Comparison of ENCODE assay signal across 15 cellular contexts in the genomic region with DNA sequence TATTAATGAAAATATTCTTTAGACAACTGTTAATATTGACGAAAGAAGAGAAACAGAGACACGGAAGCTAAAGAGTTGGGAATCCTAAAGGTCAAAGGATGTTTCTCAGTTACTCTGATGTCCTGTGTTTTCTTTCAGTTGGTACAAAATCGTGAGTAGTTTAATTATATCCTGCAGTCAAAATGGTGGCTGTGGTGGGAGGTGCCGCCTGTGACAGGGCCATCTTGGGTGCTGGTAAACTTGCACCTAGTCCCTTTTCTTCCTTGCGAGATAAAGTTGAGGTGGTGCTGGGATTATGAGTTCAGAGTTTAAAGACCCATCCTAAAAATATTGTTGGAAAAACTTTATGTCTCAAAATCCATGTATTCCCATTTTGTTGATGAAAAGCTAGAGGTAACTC. TPM values are rescaled to one million over a fixed set of nuclear protein-coding genes. Genes with fewer than 3 reads are reported as not detected.
A peak's percentile ranks its signal among the peaks of the same experiment; 100 is the strongest.
DNase-seq lines count a peak whose midpoint lies in the region; ATAC-seq and TF ChIP-seq lines count a peak whose summit lies in the region.
"Had no signal": no experiment of that assay in that cellular context is flagged by ENCODE, and none has a peak within 500 bp of the region (broad histone marks: within the 10 kb centered on the region; RNA-seq: fewer than 3 reads in every experiment).

No MANE protein-coding gene starts in this region.

- H3K27ac ChIP-seq in right lobe of liver (peak overlapping the region; percentile 80 to 94 (median 91)), smooth muscle cell (ENCODE audit: low read depth) (no peak overlapping the region), body of pancreas (no peak overlapping the region)
- H3K27ac ChIP-seq: Peyer's patch had no signal

- H3K4me2 ChIP-seq in smooth muscle cell: peak overlapping the region; percentile 87

- H3K4me1 Mint-ChIP-seq in activated naive CD8-positive, alpha-beta T cell (ENCODE audit: low read depth): peaks cover 28% of the 10 kb centered on the region
- peaks cover 16% of the 10 kb centered on the region for H3K4me1 Mint-ChIP-seq in activated naive CD8-positive, alpha-beta T cell treated with anti-CD3 and anti-CD28 coated beads, Interleukin-2, amount 50 U/mL, for 24 hours

- intact Hi-C loops in right lobe of liver (cut with DNase I): no loop called here
- intact Hi-C loops in body of pancreas (cut with DNase I): no loop called here

- H3K36me3 Mint-ChIP-seq in activated naive CD8-positive, alpha-beta T cell: no peaks in the 10 kb centered on the region
- H3K36me3 Mint-ChIP-seq in activated naive CD8-positive, alpha-beta T cell treated with anti-CD3 and anti-CD28 coated beads, Interleukin-2, amount 50 U/mL, for 24 hours (ENCODE audit: low read depth): no peaks in the 10 kb centered on the region

- H3K27me3 Mint-ChIP-seq in activated naive CD8-positive, alpha-beta T cell: peaks cover 40% of the 10 kb centered on the region
- peaks cover 47% of the 10 kb centered on the region for H3K27me3 Mint-ChIP-seq in activated naive CD8-positive, alpha-beta T cell treated with anti-CD3 and anti-CD28 coated beads, Interleukin-2, amount 50 U/mL, for 24 hours

- H3K4me1 ChIP-seq in right lobe of liver (peaks cover 0 to 21% (median 0%) of the 10 kb centered on the region in 4 donors), smooth muscle cell (ENCODE audit: low read depth) (peaks cover 29% of the 10 kb centered on the region), body of pancreas (peaks cover 19% of the 10 kb centered on the region)

- no peak for TF ChIP-seq POLR2A in right lobe of liver (IDR thresholded peaks at IDR 0.05)
- no peak for TF ChIP-seq POLR2A in body of pancreas (IDR thresholded peaks at IDR 0.05)

- H4K20me1 ChIP-seq in smooth muscle cell (ENCODE audit: low read depth): no peaks in the 10 kb centered on the region

- TF ChIP-seq CTCF in choroid plexus epithelial cell (conservative IDR thresholded peaks at IDR 0.05; ENCODE audit: low read depth, low read length): no peak
- no peak for TF ChIP-seq CTCF in right lobe of liver (IDR thresholded peaks at IDR 0.05)
- TF ChIP-seq CTCF in smooth muscle cell (IDR thresholded peaks at IDR 0.05; ENCODE audit: borderline replicate concordance, insufficient read depth, poor library complexity, severe bottlenecking): no peak
- no peak for TF ChIP-seq CTCF in body of pancreas (IDR thresholded peaks at IDR 0.05)

- WGBS in right lobe of liver (ENCODE audit: insufficient coverage, low coverage, low lambda C conversion rate, missing lambda C conversion rate): 25% methylated on average over 5 of the region's 5 CpGs
- WGBS in smooth muscle cell (ENCODE audit: low lambda C conversion rate): 20% methylated on average over 5 of the region's 5 CpGs
- WGBS in body of pancreas, 2 donors: 74 to 76% methylated on average over 5 of the region's 5 CpGs

- no peaks in the 10 kb centered on the region for H3K9me3 Mint-ChIP-seq in activated naive CD8-positive, alpha-beta T cell (ENCODE audit: low read depth)
- no peaks in the 10 kb centered on the region for H3K9me3 Mint-ChIP-seq in activated naive CD8-positive, alpha-beta T cell treated with anti-CD3 and anti-CD28 coated beads, Interleukin-2, amount 50 U/mL, for 24 hours
- H3K9me3 Mint-ChIP-seq: central memory CD8-positive, alpha-beta T cell; T-helper 2 cell treated with Interferon-gamma antibody and Interleukin-4, amounts not matched to agents 5 μg/mL and 100 μg/mL, for 36 hours had no signal

- H2AFZ ChIP-seq in smooth muscle cell (ENCODE audit: low read depth): peak overlapping the region; percentile 97

- H3K79me2 ChIP-seq in smooth muscle cell (ENCODE audit: low read depth): peaks cover 63% of the 10 kb centered on the region

- no peak for ATAC-seq in activated naive CD8-positive, alpha-beta T cell treated with anti-CD3 and anti-CD28 coated beads, Interleukin-2, amount 50 U/mL, for 24 hours
- ATAC-seq in right lobe of liver (no peak), body of pancreas (no peak), HG02623 (IDR thresholded peaks at IDR 0.05; ENCODE audit: unreplicated experiment) (no peak)
- ATAC-seq: esophagus mucosa had no signal

- H3F3A ChIP-seq in smooth muscle cell (ENCODE audit: low read depth): no peaks in the 10 kb centered on the region

- H3K4me3 ChIP-seq in choroid plexus epithelial cell (ENCODE audit: low read depth, low read length) (peak overlapping the region; percentile 55), right lobe of liver (peak overlapping the region; percentile 61 to 76 (median 70)), smooth muscle cell (peak overlapping the region; percentile 94), body of pancreas (no peak overlapping the region)

- H3K9me3 ChIP-seq in right lobe of liver: no peaks in the 10 kb centered on the region
- no peaks in the 10 kb centered on the region for H3K9me3 ChIP-seq in smooth muscle cell (replicated peaks; ENCODE audit: low read depth)
- H3K9me3 ChIP-seq in body of pancreas: no peaks in the 10 kb centered on the region
- H3K9me3 ChIP-seq: Peyer's patch, tibial nerve had no signal

- no peaks in the 10 kb centered on the region for H3K36me3 ChIP-seq in right lobe of liver
- no peaks in the 10 kb centered on the region for H3K36me3 ChIP-seq in smooth muscle cell (ENCODE audit: low read depth)
- no peaks in the 10 kb centered on the region for H3K36me3 ChIP-seq in body of pancreas (replicated peaks in 1 of 2; ENCODE audit: insufficient read depth in 1 of 2, low read depth in 2 of 2)
- H3K36me3 ChIP-seq: Peyer's patch, tibial nerve had no signal

- DNase-seq in activated naive CD8-positive, alpha-beta T cell treated with anti-CD3 and anti-CD28 coated beads, Interleukin-2, amount 50 U/mL, for 24 hours: no peak
- DNase-seq in choroid plexus epithelial cell (ENCODE audit: low read depth) (no peak), right lobe of liver (no peak), smooth muscle cell (lab: John Stamatoyannopoulos, UW; ENCODE audit: unreplicated experiment) (no peak), body of pancreas (no peak)
- DNase-seq in stimulated activated CD4-positive, alpha-beta T cell treated with anti-CD3 and anti-CD28 coated beads, Interleukin-4, amount 100 ng/mL, for 24 hours: no peak
- DNase-seq: activated gamma-delta T cell; Peyer's patch; stimulated activated CD4-positive, alpha-beta T cell treated with anti-CD3 and anti-CD28 coated beads, Interleukin-12 subunit alpha, Interleukin-12 subunit beta, amount 100 ng/mL, for 4 hours had no signal

- H3K27ac Mint-ChIP-seq in activated naive CD8-positive, alpha-beta T cell: no peak overlapping the region
- no peak overlapping the region for H3K27ac Mint-ChIP-seq in activated naive CD8-positive, alpha-beta T cell treated with anti-CD3 and anti-CD28 coated beads, Interleukin-2, amount 50 U/mL, for 24 hours
- H3K27ac Mint-ChIP-seq: T-helper 2 cell treated with Interferon-gamma antibody and Interleukin-4, amounts not matched to agents 5 μg/mL and 100 μg/mL, for 36 hours had no signal

- H3K4me3 Mint-ChIP-seq in activated naive CD8-positive, alpha-beta T cell: peak overlapping the region; percentile 72
- H3K4me3 Mint-ChIP-seq in activated naive CD8-positive, alpha-beta T cell treated with anti-CD3 and anti-CD28 coated beads, Interleukin-2, amount 50 U/mL, for 24 hours: no peak overlapping the region

- peak overlapping the region; percentile 45 for H3K9ac ChIP-seq in smooth muscle cell (ENCODE audit: low read depth)

- no peaks in the 10 kb centered on the region for H3K27me3 ChIP-seq in right lobe of liver
- H3K27me3 ChIP-seq in smooth muscle cell (ENCODE audit: low read depth): no peaks in the 10 kb centered on the region
- H3K27me3 ChIP-seq in body of pancreas: no peaks in the 10 kb centered on the region

RNA-seq across cellular contexts. Expression of gene CECR2, which starts 2.2 kb away (rescaled TPM):
- 10 to 100 TPM in 3 of 6 experiments, 1 to 10 TPM in 3; 4.9 to 12.3 (median 10.0) TPM for total RNA-seq in right lobe of liver
- total RNA-seq in smooth muscle cell: 2.8 and 3.0 TPM in 2 replicates
- 0.67 and 1.4 TPM in 2 replicates for polyA plus RNA-seq in smooth muscle cell
- 1 to 10 TPM; 2.6 to 3.4 TPM for total RNA-seq in body of pancreas

Comparison
In these comparisons a context has a peak if more than half of its experiments do, and no peak if none do; other contexts are left out.
1. H3K4me3 ChIP-seq: peak in choroid plexus epithelial cell (single experiment), right lobe of liver (3 of 3) and smooth muscle cell (single experiment); none in body of pancreas (0 of 2).
2. H3K27ac ChIP-seq: peak in right lobe of liver (3 of 3); none in smooth muscle cell (single experiment) and body of pancreas (0 of 4).